Comparison of ENCODE assay signal across 17 cellular contexts in the genomic region with DNA sequence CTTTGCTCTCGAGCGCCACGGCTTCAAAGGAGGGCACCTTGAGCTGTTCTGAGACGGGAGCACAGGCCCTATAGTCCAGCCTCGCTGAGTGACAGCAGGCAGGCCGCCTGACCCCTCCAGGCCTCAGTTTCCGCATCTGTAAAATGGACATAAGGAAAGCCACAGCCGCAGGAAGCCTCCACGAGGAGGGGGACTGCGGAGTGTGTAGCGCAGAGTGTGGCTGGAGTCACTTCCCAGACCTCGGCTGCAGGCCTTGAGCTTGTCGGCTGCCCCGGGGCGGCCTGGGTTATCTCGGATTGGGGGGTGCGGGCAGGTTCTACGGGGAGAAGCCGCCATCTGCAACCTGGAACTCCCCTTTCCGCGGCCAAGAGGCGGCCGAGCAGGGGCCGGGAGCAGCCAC. TPM values are rescaled to one million over a fixed set of nuclear protein-coding genes. Genes with fewer than 3 reads are reported as not detected.
DNase-seq lines count a peak whose midpoint lies in the region; TF ChIP-seq lines count a peak whose summit lies in the region.
"Had no signal": no experiment of that assay in that cellular context is flagged by ENCODE, and none has a peak within 500 bp of the region (broad histone marks: within the 10 kb centered on the region; RNA-seq: fewer than 3 reads in every experiment).

No MANE protein-coding gene starts in this region.

- no peaks in the 10 kb centered on the region for H3K27me3 Mint-ChIP-seq in mesothelial cell of epicardium (ENCODE audit: low read depth)
- H3K27me3 Mint-ChIP-seq: CD4-positive, alpha-beta memory T cell had no signal

- H3K36me3 ChIP-seq in cardiac muscle cell (no peaks in the 10 kb centered on the region), left ventricle myocardium inferior (peaks cover 6% of the 10 kb centered on the region), WERI-Rb-1 (no peaks in the 10 kb centered on the region), SJCRH30 (no peaks in the 10 kb centered on the region)
- H3K36me3 ChIP-seq: HAP-1 had no signal

- H3K9me3 ChIP-seq in cardiac muscle cell (ENCODE audit: low read depth) (no peaks in the 10 kb centered on the region), left ventricle myocardium inferior (replicated peaks) (no peaks in the 10 kb centered on the region), WERI-Rb-1 (ENCODE audit: severe bottlenecking) (no peaks in the 10 kb centered on the region), SJCRH30 (replicated peaks) (no peaks in the 10 kb centered on the region)
- H3K9me3 ChIP-seq: A549, HAP-1 had no signal

- H3K27ac ChIP-seq in cardiac muscle cell = peak overlapping the region; percentile 90
- no peak overlapping the region for H3K27ac ChIP-seq in left ventricle myocardium inferior (replicated peaks)
- H3K27ac ChIP-seq in WERI-Rb-1 = peak overlapping the region; percentile 89
- H3K27ac ChIP-seq in SJCRH30 = no peak overlapping the region
- H3K27ac ChIP-seq: 22Rv1, A549, C4-2B had no signal

- H3K4me3 ChIP-seq in cardiac muscle cell = no peak overlapping the region
- no peak overlapping the region for H3K4me3 ChIP-seq in left ventricle myocardium inferior
- peak overlapping the region; percentile 21 for H3K4me3 ChIP-seq in WERI-Rb-1 (ENCODE audit: low read depth, low read length)
- no peak overlapping the region for H3K4me3 ChIP-seq in SJCRH30
- H3K4me3 ChIP-seq: A549, GM12878, HAP-1 had no signal

- H3K4me3 Mint-ChIP-seq in mesothelial cell of epicardium = no peak overlapping the region
- H3K4me3 Mint-ChIP-seq: CD4-positive, alpha-beta memory T cell had no signal

- TF ChIP-seq CTCF in cardiac muscle cell (IDR thresholded peaks at IDR 0.05; ENCODE audit: low read depth, low read length) (no peak), left ventricle myocardium inferior (IDR thresholded peaks at IDR 0.05; ENCODE audit: borderline replicate concordance) (no peak), WERI-Rb-1 (IDR thresholded peaks at IDR 0.05; ENCODE audit: low read depth, low read length) (no peak), mesothelial cell of epicardium (IDR thresholded peaks at IDR 0.05; ENCODE audit: unreplicated experiment) (no peak)

- no peaks in the 10 kb centered on the region for H3K9me3 Mint-ChIP-seq in mesothelial cell of epicardium
- H3K9me3 Mint-ChIP-seq: CD4-positive, alpha-beta memory T cell had no signal

- DNase-seq in cardiac muscle cell (ENCODE audit: low read depth in 1 of 2, low spot score in 1 of 2) (no peak), left ventricle myocardium inferior (no peak), WERI-Rb-1 (no peak), mesothelial cell of epicardium (ENCODE audit: low spot score in 2 of 2, unreplicated experiment in 2 of 2) (no peak), cortex of kidney (lab: John Stamatoyannopoulos, UW) (no peak), SJCRH30 (no peak), activated gamma-delta T cell (lab: John Stamatoyannopoulos, UW) (no peak)
- DNase-seq: AML-193; Calu3; CD4-positive, alpha-beta memory T cell; DMS79 treated with DMSO at 0.1 percent for 48 hours; IMR-90 had no signal

- H3K4me1 Mint-ChIP-seq in mesothelial cell of epicardium = peaks cover 22% of the 10 kb centered on the region
- H3K4me1 Mint-ChIP-seq: CD4-positive, alpha-beta memory T cell had no signal

- no peaks in the 10 kb centered on the region for H3K27me3 ChIP-seq in cardiac muscle cell
- H3K27me3 ChIP-seq in left ventricle myocardium inferior (ENCODE audit: low read depth) = no peaks in the 10 kb centered on the region
- H3K27me3 ChIP-seq in WERI-Rb-1 (ENCODE audit: insufficient read depth, low read depth, severe bottlenecking) = no peaks in the 10 kb centered on the region
- H3K27me3 ChIP-seq in SJCRH30 = no peaks in the 10 kb centered on the region

- H3K4me1 ChIP-seq in cardiac muscle cell (ENCODE audit: low read depth) (peaks cover 30% of the 10 kb centered on the region), left ventricle myocardium inferior (no peaks in the 10 kb centered on the region), SJCRH30 (peaks cover 2% of the 10 kb centered on the region; the same call in 1 of the 2 replicates)
- H3K4me1 ChIP-seq: A549, HAP-1 had no signal

- H3K36me3 Mint-ChIP-seq in mesothelial cell of epicardium = no peaks in the 10 kb centered on the region

- H3K27ac Mint-ChIP-seq in mesothelial cell of epicardium = peak overlapping the region; percentile 25

- intact Hi-C loops in left ventricle myocardium inferior (cut with micrococcal nuclease) = no loop called here

RNA-seq across cellular contexts. Expression of gene ZFPM1, which starts 40.8 kb away (rescaled TPM):
- total RNA-seq in cardiac muscle cell (9.4 and 11.9 TPM in 2 replicates), left ventricle myocardium inferior (5.7 TPM), mesothelial cell of epicardium (51.1 to 56.2 TPM (median 52.6 TPM) in 3 replicates)
- polyA plus RNA-seq in cardiac muscle cell = 7.6 and 8.3 TPM in 2 replicates
- total RNA-seq in SJCRH30 (2014; rRNA removed; shearing (Covaris generic)) = 0.56 and 0.85 TPM in 2 replicates

Comparison
In these comparisons a context has a peak if more than half of its experiments do, and no peak if none do; other contexts are left out.
1. H3K27ac ChIP-seq: peak in cardiac muscle cell (single experiment) and WERI-Rb-1 (single experiment); none in left ventricle myocardium inferior (single experiment) and SJCRH30 (single experiment).